In genomic region chr2:75432761-75433361, GRCh38 we compare ENCODE assay signal across 8 cellular contexts.
DNase-seq lines count a peak whose midpoint lies in the region; ATAC-seq and TF ChIP-seq lines count a peak whose summit lies in the region.

No MANE protein-coding gene starts in this region.

- H2AFZ ChIP-seq in OCI-LY3 (ENCODE audit: low read depth, low read length) (0 out of 2 replicates have a peak overlapping the region, but pooled peaks have one; percentile 26), trophoblast cell (ENCODE audit: insufficient read depth, low read length, poor library complexity) (no peak overlapping the region)

- no peak overlapping the region for H4K91ac ChIP-seq in trophoblast cell (ENCODE audit: low read depth, low read length)

- H3K23ac ChIP-seq in trophoblast cell (ENCODE audit: low read length), result peak overlapping the region; percentile 52

- H3K36me3 ChIP-seq in OCI-LY3 (replicated peaks; ENCODE audit: low read depth, low read length) (no peaks in the 10 kb centered on the region), trophoblast cell (ENCODE audit: control insufficient read depth in 1 of 2, insufficient read depth in 2 of 2, low read length in 2 of 2) (no peaks in the 10 kb centered on the region), aorta (ENCODE audit: control insufficient read depth in 1 of 2, insufficient read depth in 2 of 2, low read length in 1 of 2) (no peaks in the 10 kb centered on the region)

- no peak overlapping the region for H4K12ac ChIP-seq in trophoblast cell (ENCODE audit: low read depth, low read length)

- H3K79me2 ChIP-seq in OCI-LY3 (ENCODE audit: low read length) (no peaks in the 10 kb centered on the region), trophoblast cell (ENCODE audit: control insufficient read depth, insufficient read depth, low read length, poor library complexity) (no peaks in the 10 kb centered on the region)

- no peak overlapping the region for H4K8ac ChIP-seq in trophoblast cell (ENCODE audit: low read depth, low read length)

- H3K4me2 ChIP-seq in OCI-LY3 (ENCODE audit: low read length) (peak overlapping the region; percentile 91), trophoblast cell (ENCODE audit: low read length) (peak overlapping the region; percentile 25)

- H3K14ac ChIP-seq in trophoblast cell (ENCODE audit: low read length), result no peak overlapping the region

- H2BK5ac ChIP-seq in trophoblast cell (ENCODE audit: low read depth, low read length, poor library complexity), result peak overlapping the region; percentile 45

- no peaks in the 10 kb centered on the region for H3K27me3 ChIP-seq in OCI-LY3 (ENCODE audit: low read depth, low read length)
- H3K27me3 ChIP-seq in trophoblast cell (ENCODE audit: insufficient read depth, low read length), result no peaks in the 10 kb centered on the region
- H3K27me3 ChIP-seq in aorta (ENCODE audit: control insufficient read depth in 1 of 2, insufficient read depth in 2 of 2, low read length in 1 of 2), result no peaks in the 10 kb centered on the region

- no peak overlapping the region for H2BK120ac ChIP-seq in trophoblast cell (ENCODE audit: insufficient read depth, low read length, poor library complexity)

- no CpG with 5 or more reads among the region's 4 CpGs for WGBS in trophoblast cell (ENCODE audit: extremely low coverage, insufficient coverage, insufficient read length)
- 80 to 85% methylated on average over 4 of the region's 4 CpGs for WGBS in aorta, 2 donors

- no peak overlapping the region for H2AK5ac ChIP-seq in trophoblast cell (ENCODE audit: low read length)

- no peak overlapping the region for H3K18ac ChIP-seq in trophoblast cell (ENCODE audit: low read length)

- H3K9me3 ChIP-seq in OCI-LY3 (ENCODE audit: insufficient read depth, low read length), result no peaks in the 10 kb centered on the region
- no peaks in the 10 kb centered on the region for H3K9me3 ChIP-seq in trophoblast cell (ENCODE audit: insufficient read depth, low read depth, low read length)
- peaks cover 1% of the 10 kb centered on the region for H3K9me3 ChIP-seq in aorta (ENCODE audit: control insufficient read depth, low read length)

- no peaks in the 10 kb centered on the region for H4K20me1 ChIP-seq in OCI-LY3 (ENCODE audit: insufficient read depth, low read length)

- no peak for TF ChIP-seq CTCF in OCI-LY3 (IDR thresholded peaks at IDR 0.05; ENCODE audit: low read depth, low read length)

- ATAC-seq in GM18870 (IDR thresholded peaks at IDR 0.05; ENCODE audit: unreplicated experiment) (peak; percentile 80), HG02678 (IDR thresholded peaks at IDR 0.05; ENCODE audit: unreplicated experiment) (peak; percentile 78), aorta (ENCODE audit: low FRiP score) (no peak)

- no peak for DNase-seq in trophoblast cell
- DNase-seq in activated CD4-positive, CD25-positive, alpha-beta regulatory T cell (lab: John Stamatoyannopoulos, UW), result no peak
- no peak for DNase-seq in NCI-H1105 (lab: John Stamatoyannopoulos, UW)
- no peak for DNase-seq in aorta
- DNase-seq in activated gamma-delta T cell treated with Interleukin-2 at 50 U/mL for 16 hours, result no peak

- intact Hi-C loops in aorta (cut with DNase I), result no loop called here

- peak overlapping the region; percentile 68 for H3K4me3 ChIP-seq in OCI-LY3 (ENCODE audit: low read length)
- no peak overlapping the region for H3K4me3 ChIP-seq in trophoblast cell (ENCODE audit: low read depth, low read length)
- H3K4me3 ChIP-seq in aorta (ENCODE audit: low read length in 2 of 2), result no peak overlapping the region

- H3K9ac ChIP-seq in OCI-LY3 (ENCODE audit: low read length) (peak overlapping the region; percentile 80), trophoblast cell (ENCODE audit: low read length) (no peak overlapping the region)

- H3K4me1 ChIP-seq in OCI-LY3 (ENCODE audit: low read length) (peaks cover 61% of the 10 kb centered on the region), trophoblast cell (ENCODE audit: control insufficient read depth in 1 of 2, insufficient read depth in 2 of 2, low read length in 2 of 2) (peaks cover 12 to 24% of the 10 kb centered on the region in 2 experiments), aorta (ENCODE audit: control insufficient read depth in 1 of 2, insufficient read depth in 2 of 2, low read length in 2 of 2) (no peaks in the 10 kb centered on the region)

- no peak overlapping the region for H3K4ac ChIP-seq in trophoblast cell (ENCODE audit: low read depth, low read length)

- peaks cover 6% of the 10 kb centered on the region for H3K79me1 ChIP-seq in trophoblast cell (ENCODE audit: low read length)

- H3K27ac ChIP-seq in OCI-LY3 (ENCODE audit: low read length) (peak overlapping the region; percentile 95), trophoblast cell (ENCODE audit: low read depth, low read length) (peak overlapping the region; percentile 67), aorta (ENCODE audit: low read depth in 1 of 2, low read length in 2 of 2) (no peak overlapping the region)

- no peak overlapping the region for H2BK12ac ChIP-seq in trophoblast cell (ENCODE audit: low read length)

Comparison
In these comparisons a context has a peak if more than half of its experiments do, and no peak if none do; other contexts are left out.
1. H3K27ac ChIP-seq: peak in OCI-LY3 (single experiment) and trophoblast cell (single experiment); none in aorta (0 of 2).